In genomic region chr11:34050536-34050935, GRCh38 we compare ENCODE assay signal across 8 cellular contexts. TPM values are rescaled to one million over a fixed set of nuclear protein-coding genes. Genes with fewer than 3 reads are reported as not detected.
A peak's percentile ranks its signal among the peaks of the same experiment; 100 is the strongest.
DNase-seq lines count a peak whose midpoint lies in the region; ATAC-seq and TF ChIP-seq lines count a peak whose summit lies in the region.

No MANE protein-coding gene starts in this region.

- peak overlapping the region; percentile 99 for H3K9ac ChIP-seq in neural progenitor cell

- POLR2A ChIA-PET in CD4-positive, alpha-beta T cell (lab: Charles Lee), result interaction anchor here (0.7 to 4.4 kb wide), 10 partner anchors 9 to 1107 kb away, joined by 3 to 118 read pairs (median 5); partner anchors contain the start of genes ABTB2, FBXO3 and NAT10

- no peaks in the 10 kb centered on the region for H3K9me3 ChIP-seq in CD4-positive, alpha-beta T cell (ENCODE audit: control insufficient read depth, low read length)
- no peaks in the 10 kb centered on the region for H3K9me3 ChIP-seq in neural progenitor cell (ENCODE audit: low read depth)

- no peaks in the 10 kb centered on the region for H3K27me3 ChIP-seq in CD4-positive, alpha-beta T cell (ENCODE audit: control insufficient read depth, insufficient read depth, low read length)
- H3K27me3 ChIP-seq in neural progenitor cell, result no peaks in the 10 kb centered on the region

- H4K20me1 ChIP-seq in neural progenitor cell (ENCODE audit: low read depth), result peaks cover 19% of the 10 kb centered on the region

- no peak for TF ChIP-seq CTCF in CD4-positive, alpha-beta T cell (IDR thresholded peaks at IDR 0.05)
- no peak for TF ChIP-seq CTCF in NB4 (IDR thresholded peaks at IDR 0.05; ENCODE audit: low read depth, low read length)
- TF ChIP-seq CTCF in neural progenitor cell (IDR thresholded peaks at IDR 0.05), result no peak

- H2AFZ ChIP-seq in neural progenitor cell (replicated peaks), result no peak overlapping the region

- peaks cover 41% of the 10 kb centered on the region for H3K79me2 ChIP-seq in neural progenitor cell (ENCODE audit: low read depth)

- H3K4me1 Mint-ChIP-seq in CD4-positive, alpha-beta T cell (ENCODE audit: low read depth), result peaks cover 17% of the 10 kb centered on the region
- H3K4me1 Mint-ChIP-seq in neural progenitor cell, result peaks cover 24% of the 10 kb centered on the region

- CTCF ChIA-PET in CD4-positive, alpha-beta T cell (lab: Charles Lee), result interaction anchor here (0.6 to 2.4 kb wide), 4 partner anchors 9 to 60 kb away, joined by 4 to 8 read pairs (median 4); partner anchors contain the start of gene NAT10

- H3K36me3 Mint-ChIP-seq in CD4-positive, alpha-beta T cell (ENCODE audit: low read depth), result peaks cover 23% of the 10 kb centered on the region
- H3K36me3 Mint-ChIP-seq in neural progenitor cell, result peaks cover 17% of the 10 kb centered on the region

- TF ChIP-seq POLR2A in NB4 (IDR thresholded peaks at IDR 0.05; ENCODE audit: extremely low read depth, insufficient read length), result no peak

- H3K4me3 Mint-ChIP-seq in CD4-positive, alpha-beta T cell, result peak overlapping the region; percentile 90
- H3K4me3 Mint-ChIP-seq in neural progenitor cell, result peak overlapping the region; percentile 89

- no peaks in the 10 kb centered on the region for H3K27me3 Mint-ChIP-seq in CD4-positive, alpha-beta T cell
- H3K27me3 Mint-ChIP-seq in neural progenitor cell (ENCODE audit: insufficient read depth, low read depth), result peaks cover 5% of the 10 kb centered on the region

- H3K4me3 ChIP-seq in NB4 (ENCODE audit: low read depth, low read length) (peak overlapping the region; percentile 81), neural progenitor cell (peak overlapping the region; percentile 100)

- H3K27ac Mint-ChIP-seq in CD4-positive, alpha-beta T cell, result peak overlapping the region; percentile 100
- H3K27ac Mint-ChIP-seq in neural progenitor cell, result peak overlapping the region; percentile 97

- H3K27ac ChIP-seq in CD4-positive, alpha-beta T cell (ENCODE audit: low read depth, low read length), result no peak overlapping the region
- peak overlapping the region; percentile 100 for H3K27ac ChIP-seq in neural progenitor cell

- intact Hi-C loops in CD4-positive, alpha-beta T cell (cut with DNase I, micrococcal nuclease), result loop anchor here (2.0 to 5.0 kb wide), 5 partner anchors 53 to 1458 kb away; partner anchors contain the start of genes ABTB2 (in 2 of the 2), CAT (in 1 of the 2) and FBXO3 (in 1 of the 2)

- H3K4me2 ChIP-seq in neural progenitor cell, result peak overlapping the region; percentile 87

- H3K4me1 ChIP-seq in neural progenitor cell, result peaks cover 14% of the 10 kb centered on the region

- ATAC-seq in CD4-positive, alpha-beta T cell (ENCODE audit: poor library complexity), result no peak
- no peak for ATAC-seq in HG03108 (IDR thresholded peaks at IDR 0.05; ENCODE audit: unreplicated experiment)

- H3K9me3 Mint-ChIP-seq in CD4-positive, alpha-beta T cell, result no peaks in the 10 kb centered on the region
- no peaks in the 10 kb centered on the region for H3K9me3 Mint-ChIP-seq in neural progenitor cell

- H3K36me3 ChIP-seq in neural progenitor cell, result peaks cover 7% of the 10 kb centered on the region

- peaks cover 30% of the 10 kb centered on the region for H3F3A ChIP-seq in neural progenitor cell (ENCODE audit: low read depth)

- DNase-seq in CD4-positive, alpha-beta T cell, result no peak
- peak; percentile 60 for DNase-seq in NB4 (ENCODE audit: low read depth)
- peak; percentile 54 for DNase-seq in dermis blood vessel endothelial cell
- DNase-seq in neural progenitor cell (ENCODE audit: low spot score), result no peak
- no peak for DNase-seq in 8988T
- DNase-seq in HuH-7.5 (ENCODE audit: low spot score), result no peak
- no peak for DNase-seq in epidermal melanocyte (ENCODE audit: insufficient read length, low spot score)

RNA-seq across cellular contexts. Expression of gene CAPRIN1, which starts 1.0 kb away (rescaled TPM):
- total RNA-seq in CD4-positive, alpha-beta T cell, result 100 to 1,000 TPM; 107 TPM
- total RNA-seq in dermis blood vessel endothelial cell (171 and 319 TPM in 2 replicates), neural progenitor cell (ENCODE audit: low replicate concordance) (275 and 498 TPM in 2 replicates)

RNA-seq across cellular contexts. Expression of gene NAT10, which starts 54.9 kb away (rescaled TPM):
- 10 to 100 TPM; 50.1 to 55.6 TPM for total RNA-seq in CD4-positive, alpha-beta T cell
- total RNA-seq in dermis blood vessel endothelial cell, result 12.1 and 28.1 TPM in 2 replicates
- total RNA-seq in neural progenitor cell (ENCODE audit: low replicate concordance), result 42.9 and 44.6 TPM in 2 replicates

Comparison
In these comparisons a context has a peak if more than half of its experiments do, and no peak if none do; other contexts are left out.
1. DNase-seq: peak in NB4 (single experiment) and dermis blood vessel endothelial cell (single experiment); none in CD4-positive, alpha-beta T cell (0 of 10), neural progenitor cell (single experiment), 8988T (single experiment), HuH-7.5 (single experiment) and epidermal melanocyte (single experiment).